ENCODE assay signal across 26 cellular contexts in the genomic region with DNA sequence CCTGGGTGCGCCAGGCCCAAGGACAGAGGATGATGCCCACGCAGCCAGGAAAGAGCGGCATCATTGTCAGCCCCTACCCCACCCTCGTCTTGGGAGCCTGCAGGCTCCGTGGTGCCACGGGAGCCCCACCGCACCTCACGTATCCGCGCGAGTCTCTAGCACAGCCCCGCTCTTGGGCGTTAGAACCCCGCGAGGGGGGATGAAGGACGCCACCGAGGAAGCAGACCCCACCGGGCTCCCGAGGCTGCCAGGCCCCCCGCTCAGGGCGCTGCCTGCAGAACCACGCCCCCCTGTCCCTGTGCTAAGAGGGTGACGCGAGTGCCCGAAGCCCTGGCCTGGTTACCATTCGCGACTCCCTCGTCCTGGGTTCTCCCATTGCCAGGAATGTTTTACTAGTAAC. TPM values are rescaled to one million over a fixed set of nuclear protein-coding genes. Genes with fewer than 3 reads are reported as not detected.
DNase-seq lines count a peak whose midpoint lies in the region; ATAC-seq and TF ChIP-seq lines count a peak whose summit lies in the region.
"Had no signal": no experiment of that assay in that cellular context is flagged by ENCODE, and none has a peak within 500 bp of the region (broad histone marks: within the 10 kb centered on the region; RNA-seq: fewer than 3 reads in every experiment).

No MANE protein-coding gene starts in this region.

- H4K8ac ChIP-seq in mesenchymal stem cell (ENCODE audit: low read length) (no peak overlapping the region), neuronal stem cell (ENCODE audit: low read depth, low read length) (no peak overlapping the region)

- TF ChIP-seq CTCF in upper lobe of right lung (IDR thresholded peaks at IDR 0.05), result no peak

- H2BK15ac ChIP-seq in mesenchymal stem cell (ENCODE audit: low read depth, poor library complexity, severe bottlenecking), result no peak overlapping the region
- no peak overlapping the region for H2BK15ac ChIP-seq in neuronal stem cell (ENCODE audit: low read length)

- H3K4ac ChIP-seq in mesenchymal stem cell (ENCODE audit: low read depth in 1 of 2, low read length in 2 of 2), result no peak overlapping the region
- no peak overlapping the region for H3K4ac ChIP-seq in neuronal stem cell (ENCODE audit: low read length)

- H3K27me3 ChIP-seq in mesenchymal stem cell (ENCODE audit: control insufficient read depth in 1 of 2, insufficient read depth in 1 of 2, low read length in 2 of 2) (no peaks in the 10 kb centered on the region), neuronal stem cell (ENCODE audit: control insufficient read depth in 3 of 3, insufficient read depth in 3 of 3, low read depth in 1 of 3, low read length in 3 of 3) (no peaks in the 10 kb centered on the region), upper lobe of right lung (no peaks in the 10 kb centered on the region)
- H3K27me3 ChIP-seq: BE2C, BLaER1 had no signal

- H2BK5ac ChIP-seq in mesenchymal stem cell (ENCODE audit: low read depth, low read length, poor library complexity, severe bottlenecking) (no peak overlapping the region), neuronal stem cell (ENCODE audit: low read length) (no peak overlapping the region)

- H3K4me3 ChIP-seq in mesenchymal stem cell (ENCODE audit: insufficient read depth in 1 of 2, low read depth in 1 of 2, low read length in 2 of 2) (no peak overlapping the region), neuronal stem cell (ENCODE audit: low read length in 2 of 2) (no peak overlapping the region), upper lobe of right lung (no peak overlapping the region)
- H3K4me3 ChIP-seq: BLaER1, GM12878 had no signal

- ATAC-seq in upper lobe of right lung (peak; percentile 20), GM21367 (IDR thresholded peaks at IDR 0.05; ENCODE audit: unreplicated experiment) (no peak)
- ATAC-seq: GM12878 had no signal

- H3K14ac ChIP-seq in mesenchymal stem cell (ENCODE audit: low read length in 2 of 2) (no peak overlapping the region), neuronal stem cell (ENCODE audit: low read length) (peak overlapping the region; percentile 78)

- H3K4me1 ChIP-seq in mesenchymal stem cell (ENCODE audit: control insufficient read depth, insufficient read depth, low read depth, low read length), result no peaks in the 10 kb centered on the region
- no peaks in the 10 kb centered on the region for H3K4me1 ChIP-seq in neuronal stem cell (ENCODE audit: control insufficient read depth in 2 of 2, insufficient read depth in 1 of 2, low read depth in 1 of 2, low read length in 2 of 2)
- H3K4me1 ChIP-seq in upper lobe of right lung, result no peaks in the 10 kb centered on the region
- H3K4me1 ChIP-seq: BE2C, BLaER1 had no signal

- H3K9ac ChIP-seq in mesenchymal stem cell (ENCODE audit: low read length) (no peak overlapping the region), neuronal stem cell (ENCODE audit: low read depth, low read length, poor library complexity) (no peak overlapping the region)
- H3K9ac ChIP-seq: BLaER1 had no signal

- no peak overlapping the region for H3K27ac ChIP-seq in mesenchymal stem cell (ENCODE audit: low read length, poor library complexity, severe bottlenecking)
- H3K27ac ChIP-seq in neuronal stem cell (replicated peaks; ENCODE audit: low read length), result no peak overlapping the region
- no peak overlapping the region for H3K27ac ChIP-seq in upper lobe of right lung
- H3K27ac ChIP-seq: BLaER1 had no signal

- H3K18ac ChIP-seq in mesenchymal stem cell (ENCODE audit: low read depth in 1 of 2, low read length in 2 of 2) (no peak overlapping the region), neuronal stem cell (ENCODE audit: low read length) (no peak overlapping the region)

- H3K4me2 ChIP-seq in mesenchymal stem cell (ENCODE audit: low read length, poor library complexity, severe bottlenecking), result no peak overlapping the region
- H3K4me2 ChIP-seq in neuronal stem cell (ENCODE audit: insufficient read depth, low read length, poor library complexity, severe bottlenecking), result no peak overlapping the region
- H3K4me2 ChIP-seq: BLaER1 had no signal

- intact Hi-C loops in upper lobe of right lung (cut with DNase I), result no loop called here

- H3K36me3 ChIP-seq in mesenchymal stem cell (ENCODE audit: control insufficient read depth in 1 of 2, insufficient read depth in 2 of 2, low read depth in 1 of 2, low read length in 2 of 2) (no peaks in the 10 kb centered on the region), neuronal stem cell (replicated peaks in 1 of 2; ENCODE audit: control insufficient read depth in 2 of 2, insufficient read depth in 2 of 2, low read length in 2 of 2) (no peaks in the 10 kb centered on the region), upper lobe of right lung (no peaks in the 10 kb centered on the region)
- H3K36me3 ChIP-seq: BE2C, BLaER1 had no signal

- peaks cover 19% of the 10 kb centered on the region for H3K9me3 ChIP-seq in mesenchymal stem cell (ENCODE audit: control insufficient read depth, low read length)
- no peaks in the 10 kb centered on the region for H3K9me3 ChIP-seq in neuronal stem cell (replicated peaks in 1 of 2; ENCODE audit: control insufficient read depth in 2 of 2, insufficient read depth in 1 of 2, low read depth in 1 of 2, low read length in 2 of 2)
- H3K9me3 ChIP-seq in upper lobe of right lung, result peaks cover 9% of the 10 kb centered on the region
- H3K9me3 ChIP-seq: BE2C had no signal

- 90% methylated on average over 28 of the region's 28 CpGs for WGBS in mesenchymal stem cell
- no CpG with 5 or more reads among the region's 28 CpGs for WGBS in neuronal stem cell (ENCODE audit: extremely low coverage in 2 of 2, insufficient read length in 2 of 2, insufficient replicate concordance in 1 of 2), 2 donors

- DNase-seq in mesenchymal stem cell, result no peak
- no peak for DNase-seq in neuronal stem cell (ENCODE audit: low spot score)
- no peak for DNase-seq in upper lobe of right lung
- DNase-seq in T-helper 9 cell, result no peak
- no peak for DNase-seq in activated gamma-delta T cell (lab: John Stamatoyannopoulos, UW)
- DNase-seq: 8988T; ACHN; BE2C; C1 segment of cervical spinal cord; CD4-positive, alpha-beta memory T cell; CD4-positive, CD25-positive, alpha-beta regulatory T cell; CD8-positive, alpha-beta memory T cell; COR-L47; DMS 273 treated with DMSO at 0.1 percent for 48 hours; DMS153; DMS79; DND-41; EL; GDM1 had no signal

- H3K23ac ChIP-seq in mesenchymal stem cell (ENCODE audit: low read length in 2 of 2) (no peak overlapping the region), neuronal stem cell (ENCODE audit: low read depth, low read length, poor library complexity) (no peak overlapping the region)

- H2BK12ac ChIP-seq in mesenchymal stem cell (ENCODE audit: low read length in 2 of 2) (no peak overlapping the region), neuronal stem cell (ENCODE audit: low read length) (no peak overlapping the region)

- H2AK5ac ChIP-seq in mesenchymal stem cell (ENCODE audit: low read length, severe bottlenecking), result no peak overlapping the region
- H2AK5ac ChIP-seq in neuronal stem cell (ENCODE audit: low read depth, low read length), result no peak overlapping the region

- H4K91ac ChIP-seq in mesenchymal stem cell (ENCODE audit: low read length), result no peak overlapping the region
- H4K91ac ChIP-seq in neuronal stem cell (ENCODE audit: low read depth, low read length, poor library complexity), result no peak overlapping the region

- H2BK120ac ChIP-seq in mesenchymal stem cell (ENCODE audit: low read depth, low read length), result no peak overlapping the region
- H2BK120ac ChIP-seq in neuronal stem cell (ENCODE audit: low read depth, low read length), result no peak overlapping the region

- H2AFZ ChIP-seq in mesenchymal stem cell (ENCODE audit: low read depth, low read length), result peak overlapping the region; percentile 27
- no peak overlapping the region for H2AFZ ChIP-seq in neuronal stem cell (ENCODE audit: low read length)

- H3K79me1 ChIP-seq in mesenchymal stem cell (replicated peaks; ENCODE audit: low read length, poor library complexity, severe bottlenecking), result no peaks in the 10 kb centered on the region
- no peaks in the 10 kb centered on the region for H3K79me1 ChIP-seq in neuronal stem cell (ENCODE audit: low read depth, low read length)

RNA-seq across cellular contexts. Expression of a gene that starts 52.3 kb away (rescaled TPM):
- polyA plus RNA-seq in mesenchymal stem cell (2013, experiment 1 of 2), result not detected
- not detected for polyA plus RNA-seq in mesenchymal stem cell (2013, experiment 2 of 2)
- polyA plus RNA-seq in neuronal stem cell (2013, experiment 1 of 2), result not detected
- not detected for polyA plus RNA-seq in neuronal stem cell (2013, experiment 2 of 2)
- total RNA-seq in upper lobe of right lung, result not detected
- total RNA-seq: CD4-positive, alpha-beta memory T cell; CD4-positive, CD25-positive, alpha-beta regulatory T cell; CD8-positive, alpha-beta memory T cell; Daoy; G401; GM12878 had no signal
- polyA plus RNA-seq: AG04450; CD14-positive monocyte; CD4-positive, alpha-beta memory T cell; CD4-positive, CD25-positive, alpha-beta regulatory T cell; CD8-positive, alpha-beta memory T cell had no signal
